16 cellular contexts compared by ENCODE assay signal in the genomic region with DNA sequence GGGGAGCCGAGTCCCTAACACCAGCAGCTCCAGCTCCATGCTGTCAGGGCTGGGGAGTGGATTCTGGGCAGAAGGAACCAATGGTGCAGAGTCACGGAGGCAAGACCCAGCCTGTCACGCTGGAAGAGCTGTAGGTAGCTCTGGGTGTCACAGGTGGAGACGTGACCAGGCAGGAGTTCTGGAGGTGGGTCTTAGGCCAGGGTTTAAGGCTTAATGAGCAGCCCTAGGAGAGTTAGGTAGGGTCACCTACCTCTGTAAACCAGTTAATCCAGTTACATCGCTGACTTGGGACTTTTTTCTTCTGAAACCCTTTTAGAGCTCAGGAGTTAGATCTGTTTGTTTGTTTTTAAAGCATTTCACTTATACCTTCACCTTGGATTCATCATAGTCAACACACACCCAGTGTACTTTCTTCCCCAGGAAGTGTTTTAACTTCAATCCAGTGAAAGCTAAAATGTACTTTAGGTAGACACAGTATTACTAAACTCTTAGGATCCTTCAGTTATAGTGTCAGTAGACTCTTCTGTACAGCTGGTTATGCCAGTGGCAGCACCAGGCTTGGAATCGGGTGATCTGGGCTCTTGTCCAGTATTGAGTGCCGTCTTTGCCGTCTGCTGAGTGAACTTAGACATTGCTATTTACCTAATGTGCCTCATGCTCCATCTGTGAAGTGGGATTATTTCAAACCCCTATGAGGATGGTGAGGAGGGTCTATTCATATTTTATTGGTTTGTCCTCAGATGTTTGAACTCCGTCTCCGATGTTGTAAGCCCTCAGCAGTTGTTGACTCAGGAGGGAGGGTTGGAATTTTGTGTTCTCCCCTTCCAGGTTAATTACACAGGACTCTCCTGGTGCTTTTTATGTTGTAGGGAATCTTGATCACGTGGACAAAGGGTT. TPM values are rescaled to one million over a fixed set of nuclear protein-coding genes. Genes with fewer than 3 reads are reported as not detected.
DNase-seq lines count a peak whose midpoint lies in the region; ATAC-seq and TF ChIP-seq lines count a peak whose summit lies in the region.
"Had no signal": no experiment of that assay in that cellular context is flagged by ENCODE, and none has a peak within 500 bp of the region (broad histone marks: within the 10 kb centered on the region; RNA-seq: fewer than 3 reads in every experiment).

No MANE protein-coding gene starts in this region.

- no peak overlapping the region for H2BK12ac ChIP-seq in trophoblast cell (ENCODE audit: low read length)

- no peak overlapping the region for H2AK5ac ChIP-seq in trophoblast cell (ENCODE audit: low read length)

- no peak overlapping the region for H4K12ac ChIP-seq in trophoblast cell (ENCODE audit: low read depth, low read length)

- peaks cover 62% of the 10 kb centered on the region for H3K36me3 Mint-ChIP-seq in activated CD4-positive, alpha-beta T cell treated with anti-CD3 and anti-CD28 coated beads, Interleukin-2, amount 10 ng/mL, durations not matched to agents 7 days and 5 days (ENCODE audit: low read depth)

- H3K27ac Mint-ChIP-seq in activated CD4-positive, alpha-beta T cell treated with anti-CD3 and anti-CD28 coated beads, Interleukin-2, amount 10 ng/mL, durations not matched to agents 7 days and 5 days, result no peak overlapping the region
- H3K27ac Mint-ChIP-seq: stimulated activated memory B cell treated with anti-CD40 and anti-IgM and Interleukin-4, amounts not matched to agents 10 μg/mL and 1 μg/mL and 100 μg/mL, for 72 hours had no signal

- H3K79me2 ChIP-seq in trophoblast cell (ENCODE audit: control insufficient read depth, insufficient read depth, low read length, poor library complexity), result no peaks in the 10 kb centered on the region

- H4K8ac ChIP-seq in trophoblast cell (ENCODE audit: low read depth, low read length), result no peak overlapping the region

- H3K36me3 ChIP-seq in trophoblast cell (ENCODE audit: control insufficient read depth in 1 of 2, insufficient read depth in 2 of 2, low read length in 2 of 2), result peaks cover 38 to 60% of the 10 kb centered on the region in 2 experiments

- TF ChIP-seq CTCF in 22Rv1 (IDR thresholded peaks at IDR 0.05), result no peak

- CTCF ChIA-PET in activated CD4-positive, alpha-beta T cell treated with anti-CD3 and anti-CD28 coated beads, Interleukin-2, amount 10 ng/mL, durations not matched to agents 7 days and 5 days (lab: Charles Lee), result no interaction called here

- POLR2A ChIA-PET in activated CD4-positive, alpha-beta T cell treated with anti-CD3 and anti-CD28 coated beads, Interleukin-2, amount 10 ng/mL, durations not matched to agents 7 days and 5 days (lab: Charles Lee), result no interaction called here

- peak overlapping the region; percentile 92 for H3K27ac ChIP-seq in 22Rv1
- peak overlapping the region; percentile 93 for H3K27ac ChIP-seq in epithelial cell of prostate
- peak overlapping the region; percentile 4 for H3K27ac ChIP-seq in trophoblast cell (ENCODE audit: low read depth, low read length)
- H3K27ac ChIP-seq: cardiac muscle cell, GM23248, pancreas had no signal

- H3K27me3 Mint-ChIP-seq in activated CD4-positive, alpha-beta T cell treated with anti-CD3 and anti-CD28 coated beads, Interleukin-2, amount 10 ng/mL, durations not matched to agents 7 days and 5 days, result no peaks in the 10 kb centered on the region
- H3K27me3 Mint-ChIP-seq: stimulated activated memory B cell treated with anti-CD40 and anti-IgM and Interleukin-4, amounts not matched to agents 10 μg/mL and 1 μg/mL and 100 μg/mL, for 72 hours had no signal

- H3K4me2 ChIP-seq in trophoblast cell (ENCODE audit: low read length), result no peak overlapping the region

- H4K91ac ChIP-seq in trophoblast cell (ENCODE audit: low read depth, low read length), result no peak overlapping the region

- H3K4me1 ChIP-seq in trophoblast cell (ENCODE audit: control insufficient read depth in 1 of 2, insufficient read depth in 2 of 2, low read length in 2 of 2), result peaks cover 0 to 6% of the 10 kb centered on the region in 2 experiments
- H3K4me1 ChIP-seq: pancreas had no signal

- ATAC-seq in GM18511 (IDR thresholded peaks at IDR 0.05; ENCODE audit: unreplicated experiment), result no peak
- ATAC-seq in HG03521 (IDR thresholded peaks at IDR 0.05; ENCODE audit: unreplicated experiment), result no peak
- ATAC-seq: stimulated activated memory B cell treated with anti-CD40 and anti-IgM and Interleukin-4, amounts not matched to agents 10 μg/mL and 1 μg/mL and 100 μg/mL, for 72 hours had no signal

- no peak overlapping the region for H3K9ac ChIP-seq in trophoblast cell (ENCODE audit: low read length)
- H3K9ac ChIP-seq: GM23248 had no signal

- H3K27me3 ChIP-seq in trophoblast cell (ENCODE audit: insufficient read depth, low read length), result no peaks in the 10 kb centered on the region
- H3K27me3 ChIP-seq: cardiac muscle cell, pancreas had no signal

- H3K4me1 Mint-ChIP-seq in activated CD4-positive, alpha-beta T cell treated with anti-CD3 and anti-CD28 coated beads, Interleukin-2, amount 10 ng/mL, durations not matched to agents 7 days and 5 days, result peaks cover 19% of the 10 kb centered on the region

- no peak overlapping the region for H3K4me3 Mint-ChIP-seq in activated CD4-positive, alpha-beta T cell treated with anti-CD3 and anti-CD28 coated beads, Interleukin-2, amount 10 ng/mL, durations not matched to agents 7 days and 5 days
- H3K4me3 Mint-ChIP-seq: stimulated activated memory B cell treated with anti-CD40 and anti-IgM and Interleukin-4, amounts not matched to agents 10 μg/mL and 1 μg/mL and 100 μg/mL, for 72 hours had no signal

- DNase-seq in HPDE6-E6E7 (ENCODE audit: extremely low spot score) (peak; percentile 94), epithelial cell of prostate (ENCODE audit: low read depth, low spot score) (peak; percentile 72), trophoblast cell (peak in 1 of 2 donors; percentile 38), NCI-H1436 treated with DMSO at 0.1 percent for 48 hours (lab: John Stamatoyannopoulos, UW) (no peak)
- no peak for DNase-seq in activated CD4-positive, alpha-beta T cell treated with anti-CD3 and anti-CD28 coated beads, Interleukin-2, amount 10 ng/mL, durations not matched to agents 7 days and 5 days
- DNase-seq: activated CD8-positive, alpha-beta memory T cell treated with anti-CD3 and anti-CD28 coated beads, Interleukin-2, amount 50 U/mL, for 48 hours; GF-D8; GM23248; Karpas-422; pancreas had no signal

- H3K9me3 Mint-ChIP-seq in activated CD4-positive, alpha-beta T cell treated with anti-CD3 and anti-CD28 coated beads, Interleukin-2, amount 10 ng/mL, durations not matched to agents 7 days and 5 days, result no peaks in the 10 kb centered on the region
- H3K9me3 Mint-ChIP-seq: stimulated activated memory B cell treated with anti-CD40 and anti-IgM and Interleukin-4, amounts not matched to agents 10 μg/mL and 1 μg/mL and 100 μg/mL, for 72 hours had no signal

- no peak overlapping the region for H3K18ac ChIP-seq in trophoblast cell (ENCODE audit: low read length)

- no peak overlapping the region for H2AFZ ChIP-seq in trophoblast cell (ENCODE audit: insufficient read depth, low read length, poor library complexity)
- H2AFZ ChIP-seq: GM23248 had no signal

- H3K4me3 ChIP-seq in trophoblast cell (ENCODE audit: low read depth, low read length), result no peak overlapping the region
- H3K4me3 ChIP-seq: cardiac muscle cell, GM23248, pancreas had no signal

- H3K14ac ChIP-seq in trophoblast cell (ENCODE audit: low read length), result no peak overlapping the region

- H3K79me1 ChIP-seq in trophoblast cell (ENCODE audit: low read length), result no peaks in the 10 kb centered on the region

- WGBS in trophoblast cell (ENCODE audit: extremely low coverage, insufficient coverage, insufficient read length), result no CpG with 5 or more reads among the region's 11 CpGs

- peaks cover 1% of the 10 kb centered on the region for H3K9me3 ChIP-seq in trophoblast cell (ENCODE audit: insufficient read depth, low read depth, low read length)
- H3K9me3 ChIP-seq: pancreas had no signal

- no peak overlapping the region for H2BK120ac ChIP-seq in trophoblast cell (ENCODE audit: insufficient read depth, low read length, poor library complexity)

- peak overlapping the region; percentile 16 for H2BK5ac ChIP-seq in trophoblast cell (ENCODE audit: low read depth, low read length, poor library complexity)

- no peak overlapping the region for H3K23ac ChIP-seq in trophoblast cell (ENCODE audit: low read length)

- no peak overlapping the region for H3K4ac ChIP-seq in trophoblast cell (ENCODE audit: low read depth, low read length)

RNA-seq across cellular contexts. Expression of a gene that starts 31.0 kb away (rescaled TPM):
- polyA plus RNA-seq in trophoblast cell (2013), result 0.07 and 0.10 TPM in 2 replicates
- not detected for total RNA-seq in activated CD4-positive, alpha-beta T cell treated with anti-CD3 and anti-CD28 coated beads, Interleukin-2, amount 10 ng/mL, durations not matched to agents 7 days and 5 days
- total RNA-seq: cardiac muscle cell; T-helper 1 cell treated with Interleukin-12 subunit alpha and Interleukin-12 subunit beta and Interleukin-4 antibody, amounts not matched to agents 30 ng/mL and 1 ng/mL, for 36 hours had no signal

Comparison
In these comparisons a context has a peak if more than half of its experiments do, and no peak if none do; other contexts are left out.
1. H3K27ac ChIP-seq: peak in every context shown above with its lines; median percentile 93 in epithelial cell of prostate; 92 in 22Rv1; 4 in trophoblast cell.
2. DNase-seq: peak in HPDE6-E6E7 (single experiment) and epithelial cell of prostate (single experiment); none in NCI-H1436 treated with DMSO at 0.1 percent for 48 hours (single experiment) and activated CD4-positive, alpha-beta T cell treated with anti-CD3 and anti-CD28 coated beads, Interleukin-2, amount 10 ng/mL, durations not matched to agents 7 days and 5 days (single experiment).